28 cellular contexts compared by ENCODE assay signal in the genomic region with DNA sequence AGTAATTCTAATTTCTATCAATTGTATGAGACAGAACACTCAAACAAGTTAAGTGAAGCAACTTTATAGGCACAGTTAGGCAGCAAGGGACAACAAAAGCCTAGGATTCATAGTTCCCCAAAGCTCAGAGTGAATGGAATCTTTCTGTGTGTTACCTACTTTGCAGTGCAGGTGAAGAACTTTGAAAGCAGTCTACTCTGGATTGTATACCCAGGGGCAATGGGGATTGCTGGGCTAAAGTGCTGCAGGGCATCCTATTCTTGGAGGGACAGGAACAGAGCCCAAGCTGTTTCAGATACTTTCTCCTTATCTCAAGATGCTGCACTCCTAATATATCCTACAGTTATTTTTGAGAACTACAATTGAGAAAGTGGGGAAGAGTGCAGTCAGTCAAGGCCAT.
"Had no signal": no experiment of that assay in that cellular context is flagged by ENCODE, and none has a peak within 500 bp of the region (broad histone marks: within the 10 kb centered on the region; RNA-seq: fewer than 3 reads in every experiment).

No MANE protein-coding gene starts in this region.

- H3K79me2 ChIP-seq: hepatocyte had no signal

- DNase-seq: colonic mucosa; cortex of kidney; dermis blood vessel endothelial cell; dorsolateral prefrontal cortex; effector CD4-positive, alpha-beta T cell; effector CD8-positive, alpha-beta T cell; effector memory CD4-positive, alpha-beta T cell; effector memory CD8-positive, alpha-beta T cell; endodermal cell; erythroblast; foreskin fibroblast; foreskin keratinocyte; foreskin melanocyte; gastrocnemius medialis; glutamatergic neuron; head of caudate nucleus; heart left ventricle; heart right ventricle had no signal

- H3K27me3 ChIP-seq: colonic mucosa, dorsolateral prefrontal cortex, esophagus muscularis mucosa, foreskin keratinocyte, gastrocnemius medialis, gastroesophageal sphincter, heart left ventricle, heart right ventricle, hepatocyte had no signal

- H3K27ac ChIP-seq: colonic mucosa, coronary artery, dorsolateral prefrontal cortex, epithelial cell of prostate, esophagus muscularis mucosa, foreskin keratinocyte, gastrocnemius medialis, gastroesophageal sphincter, heart left ventricle, heart right ventricle, hepatocyte had no signal

- H3K4me1 ChIP-seq: colonic mucosa, foreskin keratinocyte had no signal

- H3K4me1 Mint-ChIP-seq: endodermal cell had no signal

- H3K4me2 ChIP-seq: hepatocyte had no signal

- H3K27me3 Mint-ChIP-seq: dendritic cell treated with granulocyte-macrophage colony-stimulating factor and Interleukin-4, amounts not matched to agents 40 ng/mL and 50 ng/mL, for 4 days; effector memory CD8-positive, alpha-beta T cell had no signal

- ATAC-seq: effector memory CD8-positive, alpha-beta T cell; esophagus mucosa; foreskin keratinocyte; gastrocnemius medialis; gastroesophageal sphincter; heart left ventricle; heart right ventricle had no signal

- H3K36me3 ChIP-seq: colonic mucosa, esophagus muscularis mucosa, gastrocnemius medialis, gastroesophageal sphincter, heart left ventricle, heart right ventricle had no signal

- H3K9me3 ChIP-seq: colonic mucosa, gastrocnemius medialis had no signal

- H2AFZ ChIP-seq: hepatocyte had no signal

- FAIRE-seq: colon, endothelial cell of umbilical vein, frontal cortex had no signal

- H3K9me3 Mint-ChIP-seq: endodermal cell had no signal

- H3K27ac Mint-ChIP-seq: dendritic cell treated with granulocyte-macrophage colony-stimulating factor and Interleukin-4, amounts not matched to agents 40 ng/mL and 50 ng/mL, for 4 days; effector memory CD8-positive, alpha-beta T cell; endodermal cell had no signal

- H3K4me3 Mint-ChIP-seq: dendritic cell treated with granulocyte-macrophage colony-stimulating factor and Interleukin-4, amounts not matched to agents 40 ng/mL and 50 ng/mL, for 4 days; effector memory CD8-positive, alpha-beta T cell; endodermal cell had no signal

- H3K4me3 ChIP-seq: colonic mucosa, coronary artery, dorsolateral prefrontal cortex, esophagus muscularis mucosa, gastrocnemius medialis, gastroesophageal sphincter, heart left ventricle, heart right ventricle, hepatocyte had no signal
